8 cellular contexts compared by ENCODE assay signal in the genomic region with DNA sequence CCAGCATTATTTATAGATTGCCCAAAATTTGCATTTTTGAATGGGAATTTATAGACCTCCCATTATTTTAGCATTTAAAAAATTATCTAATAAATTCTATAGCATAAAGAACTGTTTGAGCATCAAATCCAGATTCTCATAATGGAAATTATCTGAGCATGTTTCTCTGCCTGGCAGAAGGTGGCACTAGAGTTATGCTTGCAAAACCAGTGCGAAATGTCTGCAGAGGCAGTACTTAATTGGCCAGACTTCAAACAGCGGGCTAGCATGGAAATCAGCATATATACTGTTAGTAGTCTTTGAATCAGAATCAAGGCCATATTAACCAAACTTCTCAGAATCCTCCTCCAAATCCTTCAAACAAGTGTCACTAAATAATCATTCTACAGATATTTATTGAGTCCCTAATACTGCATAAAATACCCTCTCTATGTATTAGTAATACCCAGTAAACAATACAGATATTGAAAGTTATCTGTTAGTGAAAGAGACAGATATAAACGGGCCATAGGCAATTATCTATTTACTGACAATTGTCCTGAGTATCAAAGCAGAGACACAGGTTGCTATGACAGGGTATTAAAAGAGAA.
DNase-seq lines count a peak whose midpoint lies in the region; ATAC-seq and FAIRE-seq lines count a peak whose summit lies in the region.

No MANE protein-coding gene starts in this region.

- no peaks in the 10 kb centered on the region for H3K27me3 ChIP-seq in MG63

- peaks cover 17% of the 10 kb centered on the region for H3K27me3 Mint-ChIP-seq in activated naive CD4-positive, alpha-beta T cell treated with anti-CD3 and anti-CD28 coated beads for 36 hours (ENCODE audit: low read depth)

- DNase-seq in activated naive CD4-positive, alpha-beta T cell treated with anti-CD3 and anti-CD28 coated beads for 36 hours = peak; percentile 11
- no peak for DNase-seq in activated naive CD4-positive, alpha-beta T cell treated with anti-CD3 and anti-CD28 coated beads, Interleukin-2, amount 50 U/mL, for 16 hours
- peak; percentile 52 for DNase-seq in MG63
- peak; percentile 24 for DNase-seq in SKM-1 treated with dmso at 0.1 percent for 144 hours (lab: John Stamatoyannopoulos, UW; ENCODE audit: unreplicated experiment)
- peak; percentile 14 to 24 for DNase-seq in frontal cortex (ENCODE audit: low spot score in 2 of 2)
- DNase-seq in pons (ENCODE audit: low spot score) = peak; percentile 81
- no peak for DNase-seq in activated CD8-positive, alpha-beta memory T cell treated with anti-CD3 and anti-CD28 coated beads for 24 hours

- CTCF ChIA-PET in activated naive CD4-positive, alpha-beta T cell treated with anti-CD3 and anti-CD28 coated beads for 36 hours (lab: Charles Lee) = no interaction called here

- FAIRE-seq in frontal cortex (lab: Jason Lieb, UNC) = peak; percentile 67

- no peak for ATAC-seq in HG03520 (IDR thresholded peaks at IDR 0.05; ENCODE audit: unreplicated experiment)

- H3K4me3 Mint-ChIP-seq in activated naive CD4-positive, alpha-beta T cell treated with anti-CD3 and anti-CD28 coated beads for 36 hours = no peak overlapping the region

- H3K9me3 ChIP-seq in MG63 = no peaks in the 10 kb centered on the region

- H3K4me3 ChIP-seq in MG63 = no peak overlapping the region

- no peaks in the 10 kb centered on the region for H3K36me3 Mint-ChIP-seq in activated naive CD4-positive, alpha-beta T cell treated with anti-CD3 and anti-CD28 coated beads for 36 hours (ENCODE audit: low read depth)

- no peaks in the 10 kb centered on the region for H3K9me3 Mint-ChIP-seq in activated naive CD4-positive, alpha-beta T cell treated with anti-CD3 and anti-CD28 coated beads for 36 hours

- H3K4me1 Mint-ChIP-seq in activated naive CD4-positive, alpha-beta T cell treated with anti-CD3 and anti-CD28 coated beads for 36 hours (ENCODE audit: low read depth) = no peaks in the 10 kb centered on the region

- intact Hi-C loops in activated naive CD4-positive, alpha-beta T cell treated with anti-CD3 and anti-CD28 coated beads for 36 hours (cut with micrococcal nuclease) = loop anchor here (1.0 to 5.0 kb wide), 3 partner anchors 208 to 868 kb away; no protein-coding TSS in a partner anchor

- H3K36me3 ChIP-seq in MG63 = no peaks in the 10 kb centered on the region

- no peak overlapping the region for H3K27ac Mint-ChIP-seq in activated naive CD4-positive, alpha-beta T cell treated with anti-CD3 and anti-CD28 coated beads for 36 hours

Comparison
In these comparisons a context has a peak if more than half of its experiments do, and no peak if none do; other contexts are left out.
1. DNase-seq: peak in activated naive CD4-positive, alpha-beta T cell treated with anti-CD3 and anti-CD28 coated beads for 36 hours (single experiment), MG63 (single experiment), SKM-1 treated with dmso at 0.1 percent for 144 hours (single experiment), frontal cortex (2 of 2) and pons (single experiment); none in activated naive CD4-positive, alpha-beta T cell treated with anti-CD3 and anti-CD28 coated beads, Interleukin-2, amount 50 U/mL, for 16 hours (single experiment) and activated CD8-positive, alpha-beta memory T cell treated with anti-CD3 and anti-CD28 coated beads for 24 hours (single experiment).